In the genomic region with DNA sequence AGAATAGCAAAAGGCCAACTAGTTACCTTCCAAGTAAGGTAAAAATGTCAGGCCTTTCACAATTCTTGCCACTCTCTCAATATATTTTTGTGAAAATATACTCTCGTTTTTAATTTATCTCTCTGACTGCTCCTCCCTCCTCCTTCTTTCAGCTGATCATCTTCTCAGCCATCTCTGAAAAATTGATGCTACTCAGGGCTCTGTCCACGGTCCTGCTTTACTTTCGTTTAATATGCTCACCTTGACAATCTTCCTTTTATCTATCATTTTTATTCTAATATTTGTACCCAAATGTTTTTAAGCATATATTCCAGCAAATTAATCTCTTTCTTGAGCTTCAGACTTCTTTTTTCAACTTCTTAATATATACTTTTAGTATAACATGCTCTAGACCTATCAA, we compare ENCODE assay signal across 4 cellular contexts.
TF ChIP-seq lines count a peak whose summit lies in the region.

No MANE protein-coding gene starts in this region.

TF ChIP-seq in SK-N-SH, 30 proteins besides CTCF, POLR2A, EP300 and RAD21 (continued from another document):
- TF ChIP-seq, protein P1, sequence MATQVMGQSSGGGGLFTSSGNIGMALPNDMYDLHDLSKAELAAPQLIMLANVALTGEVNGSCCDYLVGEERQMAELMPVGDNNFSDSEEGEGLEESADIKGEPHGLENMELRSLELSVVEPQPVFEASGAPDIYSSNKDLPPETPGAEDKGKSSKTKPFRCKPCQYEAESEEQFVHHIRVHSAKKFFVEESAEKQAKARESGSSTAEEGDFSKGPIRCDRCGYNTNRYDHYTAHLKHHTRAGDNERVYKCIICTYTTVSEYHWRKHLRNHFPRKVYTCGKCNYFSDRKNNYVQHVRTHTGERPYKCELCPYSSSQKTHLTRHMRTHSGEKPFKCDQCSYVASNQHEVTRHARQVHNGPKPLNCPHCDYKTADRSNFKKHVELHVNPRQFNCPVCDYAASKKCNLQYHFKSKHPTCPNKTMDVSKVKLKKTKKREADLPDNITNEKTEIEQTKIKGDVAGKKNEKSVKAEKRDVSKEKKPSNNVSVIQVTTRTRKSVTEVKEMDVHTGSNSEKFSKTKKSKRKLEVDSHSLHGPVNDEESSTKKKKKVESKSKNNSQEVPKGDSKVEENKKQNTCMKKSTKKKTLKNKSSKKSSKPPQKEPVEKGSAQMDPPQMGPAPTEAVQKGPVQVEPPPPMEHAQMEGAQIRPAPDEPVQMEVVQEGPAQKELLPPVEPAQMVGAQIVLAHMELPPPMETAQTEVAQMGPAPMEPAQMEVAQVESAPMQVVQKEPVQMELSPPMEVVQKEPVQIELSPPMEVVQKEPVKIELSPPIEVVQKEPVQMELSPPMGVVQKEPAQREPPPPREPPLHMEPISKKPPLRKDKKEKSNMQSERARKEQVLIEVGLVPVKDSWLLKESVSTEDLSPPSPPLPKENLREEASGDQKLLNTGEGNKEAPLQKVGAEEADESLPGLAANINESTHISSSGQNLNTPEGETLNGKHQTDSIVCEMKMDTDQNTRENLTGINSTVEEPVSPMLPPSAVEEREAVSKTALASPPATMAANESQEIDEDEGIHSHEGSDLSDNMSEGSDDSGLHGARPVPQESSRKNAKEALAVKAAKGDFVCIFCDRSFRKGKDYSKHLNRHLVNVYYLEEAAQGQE (IDR thresholded peaks at IDR 0.05; ENCODE audit: low read depth, low read length): peak; percentile 83

TF ChIP-seq in SK-N-SH treated with all-trans-retinoic acid at 6 μM for 48 hours, 23 proteins besides CTCF, POLR2A, EP300 and RAD21 (continued from another document):
- TF ChIP-seq, protein P2, sequence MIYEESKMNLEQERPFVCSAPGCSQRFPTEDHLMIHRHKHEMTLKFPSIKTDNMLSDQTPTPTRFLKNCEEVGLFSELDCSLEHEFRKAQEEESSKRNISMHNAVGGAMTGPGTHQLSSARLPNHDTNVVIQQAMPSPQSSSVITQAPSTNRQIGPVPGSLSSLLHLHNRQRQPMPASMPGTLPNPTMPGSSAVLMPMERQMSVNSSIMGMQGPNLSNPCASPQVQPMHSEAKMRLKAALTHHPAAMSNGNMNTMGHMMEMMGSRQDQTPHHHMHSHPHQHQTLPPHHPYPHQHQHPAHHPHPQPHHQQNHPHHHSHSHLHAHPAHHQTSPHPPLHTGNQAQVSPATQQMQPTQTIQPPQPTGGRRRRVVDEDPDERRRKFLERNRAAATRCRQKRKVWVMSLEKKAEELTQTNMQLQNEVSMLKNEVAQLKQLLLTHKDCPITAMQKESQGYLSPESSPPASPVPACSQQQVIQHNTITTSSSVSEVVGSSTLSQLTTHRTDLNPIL (CRISPR knock-in tag; IDR thresholded peaks at IDR 0.05; ENCODE audit: low read depth): no peak
- TF ChIP-seq ZC3H10 (CRISPR knock-in tag; IDR thresholded peaks at IDR 0.05) (no peak), ESRRG (CRISPR knock-in tag; IDR thresholded peaks at IDR 0.05) (no peak), CSDC2 (CRISPR knock-in tag; IDR thresholded peaks at IDR 0.05) (no peak)
- TF ChIP-seq, protein P3, sequence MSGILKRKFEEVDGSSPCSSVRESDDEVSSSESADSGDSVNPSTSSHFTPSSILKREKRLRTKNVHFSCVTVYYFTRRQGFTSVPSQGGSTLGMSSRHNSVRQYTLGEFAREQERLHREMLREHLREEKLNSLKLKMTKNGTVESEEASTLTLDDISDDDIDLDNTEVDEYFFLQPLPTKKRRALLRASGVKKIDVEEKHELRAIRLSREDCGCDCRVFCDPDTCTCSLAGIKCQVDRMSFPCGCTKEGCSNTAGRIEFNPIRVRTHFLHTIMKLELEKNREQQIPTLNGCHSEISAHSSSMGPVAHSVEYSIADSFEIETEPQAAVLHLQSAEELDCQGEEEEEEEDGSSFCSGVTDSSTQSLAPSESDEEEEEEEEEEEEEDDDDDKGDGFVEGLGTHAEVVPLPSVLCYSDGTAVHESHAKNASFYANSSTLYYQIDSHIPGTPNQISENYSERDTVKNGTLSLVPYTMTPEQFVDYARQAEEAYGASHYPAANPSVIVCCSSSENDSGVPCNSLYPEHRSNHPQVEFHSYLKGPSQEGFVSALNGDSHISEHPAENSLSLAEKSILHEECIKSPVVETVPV (CRISPR knock-in tag; IDR thresholded peaks at IDR 0.05): no peak
TF ChIP-seq in SK-N-SH treated with all-trans-retinoic acid at 6 μM for 48 hours: peak in this region for 0.

TF ChIP-seq in HEK293, 187 proteins besides CTCF, POLR2A, EP300 and RAD21 (continued from another document):
- TF ChIP-seq, protein P4, sequence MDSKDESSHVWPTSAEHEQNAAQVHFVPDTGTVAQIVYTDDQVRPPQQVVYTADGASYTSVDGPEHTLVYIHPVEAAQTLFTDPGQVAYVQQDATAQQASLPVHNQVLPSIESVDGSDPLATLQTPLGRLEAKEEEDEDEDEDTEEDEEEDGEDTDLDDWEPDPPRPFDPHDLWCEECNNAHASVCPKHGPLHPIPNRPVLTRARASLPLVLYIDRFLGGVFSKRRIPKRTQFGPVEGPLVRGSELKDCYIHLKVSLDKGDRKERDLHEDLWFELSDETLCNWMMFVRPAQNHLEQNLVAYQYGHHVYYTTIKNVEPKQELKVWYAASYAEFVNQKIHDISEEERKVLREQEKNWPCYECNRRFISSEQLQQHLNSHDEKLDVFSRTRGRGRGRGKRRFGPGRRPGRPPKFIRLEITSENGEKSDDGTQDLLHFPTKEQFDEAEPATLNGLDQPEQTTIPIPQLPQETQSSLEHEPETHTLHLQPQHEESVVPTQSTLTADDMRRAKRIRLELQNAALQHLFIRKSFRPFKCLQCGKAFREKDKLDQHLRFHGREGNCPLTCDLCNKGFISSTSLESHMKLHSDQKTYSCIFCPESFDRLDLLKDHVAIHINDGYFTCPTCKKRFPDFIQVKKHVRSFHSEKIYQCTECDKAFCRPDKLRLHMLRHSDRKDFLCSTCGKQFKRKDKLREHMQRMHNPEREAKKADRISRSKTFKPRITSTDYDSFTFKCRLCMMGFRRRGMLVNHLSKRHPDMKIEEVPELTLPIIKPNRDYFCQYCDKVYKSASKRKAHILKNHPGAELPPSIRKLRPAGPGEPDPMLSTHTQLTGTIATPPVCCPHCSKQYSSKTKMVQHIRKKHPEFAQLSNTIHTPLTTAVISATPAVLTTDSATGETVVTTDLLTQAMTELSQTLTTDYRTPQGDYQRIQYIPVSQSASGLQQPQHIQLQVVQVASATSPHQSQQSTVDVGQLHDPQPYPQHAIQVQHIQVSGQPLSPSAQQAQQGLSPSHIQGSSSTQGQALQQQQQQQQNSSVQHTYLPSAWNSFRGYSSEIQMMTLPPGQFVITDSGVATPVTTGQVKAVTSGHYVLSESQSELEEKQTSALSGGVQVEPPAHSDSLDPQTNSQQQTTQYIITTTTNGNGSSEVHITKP (tag by site-specific recombination; IDR thresholded peaks at IDR 0.05): no peak
- TF ChIP-seq, protein P1 (tag by site-specific recombination; IDR thresholded peaks at IDR 0.05): peak; percentile 82
- TF ChIP-seq ZNF600 (tag by site-specific recombination; IDR thresholded peaks at IDR 0.05): no peak

TF ChIP-seq in GM12878, 131 proteins besides CTCF, POLR2A, EP300 and RAD21:
- TF ChIP-seq, protein P1 (IDR thresholded peaks at IDR 0.05; ENCODE audit: low read depth, low read length): peak; percentile 57; the same call in 1 of the 2 replicates
- no peak for TF ChIP-seq SREBF1 (IDR thresholded peaks at IDR 0.05; ENCODE audit: low read length)
